8 cellular contexts compared by ENCODE assay signal in genomic region chr15:55586808-55587207, GRCh38. TPM values are rescaled to one million over a fixed set of nuclear protein-coding genes. Genes with fewer than 3 reads are reported as not detected.
DNase-seq lines count a peak whose midpoint lies in the region; ATAC-seq, FAIRE-seq and TF ChIP-seq lines count a peak whose summit lies in the region.

No MANE protein-coding gene starts in this region.

- DNase-seq in RWPE2 (ENCODE audit: low spot score), result no peak
- DNase-seq in fibroblast of villous mesenchyme (ENCODE audit: low read depth), result peak; percentile 3
- no peak for DNase-seq in progenitor cell of endocrine pancreas (ENCODE audit: low spot score, unreplicated experiment)
- no peak for DNase-seq in A172 (ENCODE audit: low spot score)
- DNase-seq in amygdala (lab: John Stamatoyannopoulos, UW), result no peak

- H3K9me3 ChIP-seq in RWPE2 (ENCODE audit: severe bottlenecking), result no peaks in the 10 kb centered on the region
- H3K9me3 ChIP-seq in skeletal muscle tissue (ENCODE audit: control insufficient read depth in 3 of 3, low read length in 3 of 3), result no peaks in the 10 kb centered on the region

- peaks cover 35% of the 10 kb centered on the region for H3K27me3 Mint-ChIP-seq in progenitor cell of endocrine pancreas

- H3K27me3 ChIP-seq in RWPE2 (ENCODE audit: insufficient read depth, poor library complexity, severe bottlenecking) (peaks cover 17% of the 10 kb centered on the region), skeletal muscle tissue (ENCODE audit: control insufficient read depth in 3 of 3, insufficient read depth in 3 of 3, low read length in 3 of 3) (no peaks in the 10 kb centered on the region)

- H3K36me3 ChIP-seq in RWPE2 (ENCODE audit: low read depth) (no peaks in the 10 kb centered on the region), skeletal muscle tissue (ENCODE audit: control insufficient read depth in 3 of 3, insufficient read depth in 3 of 3, low read length in 3 of 3) (peaks cover 0 to 3% (median 0%) of the 10 kb centered on the region in 3 donors)

- H3K4me3 ChIP-seq in RWPE2 (ENCODE audit: severe bottlenecking) (peak overlapping the region; percentile 74), fibroblast of villous mesenchyme (ENCODE audit: low read depth, low read length) (peak overlapping the region; percentile 74), skeletal muscle tissue (ENCODE audit: low read length in 3 of 3) (peak overlapping the region; percentile 72 to 80 (median 76))

- H3K4me1 ChIP-seq in RWPE2 (ENCODE audit: insufficient read depth, poor library complexity, severe bottlenecking) (no peaks in the 10 kb centered on the region), skeletal muscle tissue (ENCODE audit: control insufficient read depth in 3 of 3, insufficient read depth in 3 of 3, low read length in 3 of 3) (peaks cover 2 to 23% (median 19%) of the 10 kb centered on the region in 3 donors)

- no peak overlapping the region for H3K27ac Mint-ChIP-seq in progenitor cell of endocrine pancreas

- H3K27ac ChIP-seq in RWPE2 (ENCODE audit: poor library complexity, severe bottlenecking), result no peak overlapping the region
- H3K27ac ChIP-seq in skeletal muscle tissue (ENCODE audit: low read depth, low read length), result no peak overlapping the region

- peaks cover 2% of the 10 kb centered on the region for H3K36me3 Mint-ChIP-seq in progenitor cell of endocrine pancreas (ENCODE audit: insufficient read depth)

- ATAC-seq in RWPE2 (ENCODE audit: low read depth), result no peak
- no peak for ATAC-seq in GM21360 (IDR thresholded peaks at IDR 0.05; ENCODE audit: unreplicated experiment)

- peaks cover 2% of the 10 kb centered on the region for H3K4me1 Mint-ChIP-seq in progenitor cell of endocrine pancreas (ENCODE audit: low read depth)

- FAIRE-seq in G401.6 (lab: Jason Lieb, UNC), result peak; percentile 8

- H3K4me3 Mint-ChIP-seq in progenitor cell of endocrine pancreas (ENCODE audit: low read depth), result no peak overlapping the region

- TF ChIP-seq CTCF in RWPE2 (IDR thresholded peaks at IDR 0.05; ENCODE audit: poor library complexity, severe bottlenecking) (no peak), fibroblast of villous mesenchyme (IDR thresholded peaks at IDR 0.05; ENCODE audit: insufficient read depth, low read depth, low read length) (no peak), progenitor cell of endocrine pancreas (IDR thresholded peaks at IDR 0.05; ENCODE audit: unreplicated experiment) (no peak)

- H3K9me3 Mint-ChIP-seq in progenitor cell of endocrine pancreas (ENCODE audit: low read depth), result no peaks in the 10 kb centered on the region

- peak overlapping the region; percentile 82 to 92 (median 87) for H3K9ac ChIP-seq in skeletal muscle tissue (ENCODE audit: low read depth in 1 of 3, low read length in 3 of 3)

RNA-seq across cellular contexts. Expression of gene PYGO1, which starts 1.3 kb away (rescaled TPM):
- total RNA-seq in fibroblast of villous mesenchyme, result 9.0 and 12.5 TPM in 2 replicates
- 10.4 TPM for total RNA-seq in skeletal muscle tissue
- 19.9 and 21.8 TPM in 2 replicates for total RNA-seq in progenitor cell of endocrine pancreas
- total RNA-seq in A172 (2014; rRNA removed; shearing (Covaris generic)), result 10.3 and 14.7 TPM in 2 replicates
